ENCODE assay signal across 8 cellular contexts in genomic region chr11:58576792-58577440, GRCh38. TPM values are rescaled to one million over a fixed set of nuclear protein-coding genes. Genes with fewer than 3 reads are reported as not detected.
DNase-seq lines count a peak whose midpoint lies in the region; ATAC-seq lines count a peak whose summit lies in the region.

No MANE protein-coding gene starts in this region.

- H3K4me1 Mint-ChIP-seq in activated naive CD8-positive, alpha-beta T cell (ENCODE audit: low read depth), result peaks cover 55% of the 10 kb centered on the region

- no peaks in the 10 kb centered on the region for H3K9me3 Mint-ChIP-seq in activated naive CD8-positive, alpha-beta T cell (ENCODE audit: low read depth)

- peak overlapping the region; percentile 92 for H3K4me3 ChIP-seq in Jurkat, Clone E6-1 (ENCODE audit: low read length)
- peak overlapping the region; percentile 43; the same call in 1 of the 2 replicates for H3K4me3 ChIP-seq in iPS DF 6.9 (ENCODE audit: low read length)
- peak overlapping the region; percentile 93 to 100 (median 99) for H3K4me3 ChIP-seq in skin epidermis

- H3K4me1 ChIP-seq in iPS DF 6.9 (ENCODE audit: control insufficient read depth, insufficient read depth, low read length), result 0 out of 2 replicates have a peak, but pooled peaks cover 1% of the 10 kb centered on the region

- peak overlapping the region; percentile 99 for H3K4me3 Mint-ChIP-seq in activated naive CD8-positive, alpha-beta T cell

- no peaks in the 10 kb centered on the region for H3K36me3 ChIP-seq in iPS DF 6.9 (ENCODE audit: control insufficient read depth, insufficient read depth, low read length)

- H3K27me3 ChIP-seq in iPS DF 6.9 (ENCODE audit: control insufficient read depth, insufficient read depth, low read length), result no peaks in the 10 kb centered on the region

- H3K27ac Mint-ChIP-seq in activated naive CD8-positive, alpha-beta T cell, result peak overlapping the region; percentile 100

- no peaks in the 10 kb centered on the region for H3K9me3 ChIP-seq in iPS DF 6.9 (ENCODE audit: control insufficient read depth, insufficient read depth, low read length)

- DNase-seq in G401 (ENCODE audit: low spot score) (peak; percentile 27), iPS DF 6.9 (ENCODE audit: low read depth, low spot score) (no peak), NCI-H1105 (lab: John Stamatoyannopoulos, UW) (no peak)
- no peak for DNase-seq in Jurkat, Clone E6-1 (ENCODE audit: low read depth, low spot score)

- H3K27ac ChIP-seq in iPS DF 6.9 (ENCODE audit: low read length) (no peak overlapping the region), skin epidermis (peak overlapping the region; percentile 19 to 100 (median 100))

- in situ Hi-C loops in G401 (cut with HindIII; ENCODE audit: low sequenced_read_pairs), result no loop called here

- no peak for ATAC-seq in GM21786 (IDR thresholded peaks at IDR 0.05; ENCODE audit: unreplicated experiment)
- ATAC-seq in GM18873 (IDR thresholded peaks at IDR 0.05; ENCODE audit: low FRiP score, unreplicated experiment), result no peak

- no peaks in the 10 kb centered on the region for H3K27me3 Mint-ChIP-seq in activated naive CD8-positive, alpha-beta T cell

- H3K36me3 Mint-ChIP-seq in activated naive CD8-positive, alpha-beta T cell, result peaks cover 16% of the 10 kb centered on the region

- WGBS in iPS DF 6.9 (ENCODE audit: insufficient coverage, insufficient read length), result no CpG with 5 or more reads among the region's 7 CpGs

RNA-seq across cellular contexts. Expression of gene LPXN, which starts 1.3 kb away (rescaled TPM):
- total RNA-seq in G401 (2014; rRNA removed; shearing (Covaris generic)), result 0.78 and 1.5 TPM in 2 replicates
- polyA plus RNA-seq in Jurkat, Clone E6-1 (2012; ENCODE audit: insufficient read depth, insufficient read length), result 141 TPM

RNA-seq across cellular contexts. Expression of gene ZFP91, which starts 1.9 kb away (rescaled TPM):
- total RNA-seq in G401 (2014; rRNA removed; shearing (Covaris generic)), result 32.9 and 50.6 TPM in 2 replicates
- polyA plus RNA-seq in Jurkat, Clone E6-1 (2012; ENCODE audit: insufficient read depth, insufficient read length), result 30.9 TPM

RNA-seq across cellular contexts. Expression of gene CNTF, which starts 45.5 kb away (rescaled TPM):
- total RNA-seq in G401 (2014; rRNA removed; shearing (Covaris generic)), result 0.75 and 2.0 TPM in 2 replicates
- 0.70 TPM for polyA plus RNA-seq in Jurkat, Clone E6-1 (2012; ENCODE audit: insufficient read depth, insufficient read length)

Comparison
In these comparisons a context has a peak if more than half of its experiments do, and no peak if none do; other contexts are left out.
1. H3K4me3 ChIP-seq: peak in every context shown above with its lines; median percentile 99 in skin epidermis; 92 in Jurkat, Clone E6-1; 43 in iPS DF 6.9.